8 cellular contexts compared by ENCODE assay signal in genomic region chr6:149317656-149318571, GRCh38. TPM values are rescaled to one million over a fixed set of nuclear protein-coding genes. Genes with fewer than 3 reads are reported as not detected.
A peak's percentile ranks its signal among the peaks of the same experiment; 100 is the strongest.
DNase-seq lines count a peak whose midpoint lies in the region; ATAC-seq, FAIRE-seq and TF ChIP-seq lines count a peak whose summit lies in the region.

TAB2 (plus strand) TSS chr6:149317712; CDS start chr6:149369998, 52,286 bp downstream.

- H3K9ac ChIP-seq in Karpas-422 (ENCODE audit: low read length) (peak within 1 kb of the TSS; percentile 90), HepG2 (ENCODE audit: insufficient read depth, low read depth, low read length) (peak within 1 kb of the TSS; percentile 92)

- peak within 1 kb of the TSS; percentile 89 for H3K4me3 Mint-ChIP-seq in central memory CD8-positive, alpha-beta T cell

- no peak for TF ChIP-seq EP300 in HepG2 (IDR thresholded peaks at IDR 0.05; ENCODE audit: low read depth in 2 of 2, low read length in 2 of 2)
- TF ChIP-seq EP300 in HepG2 (CRISPR knock-in tag; IDR thresholded peaks at IDR 0.05; ENCODE audit: borderline replicate concordance), result no peak

- H2AFZ ChIP-seq in Karpas-422 (ENCODE audit: low read length) (peak within 1 kb of the TSS; percentile 87), HepG2 (ENCODE audit: low read length) (peak within 1 kb of the TSS; percentile 46)

- DNase-seq in Caki2 (ENCODE audit: low read depth) (no peak), Karpas-422 (peak; percentile 72), HepG2 (ENCODE audit: low spot score) (no peak), cortex of kidney (lab: John Stamatoyannopoulos, UW) (no peak)
- DNase-seq in central memory CD8-positive, alpha-beta T cell (ENCODE audit: low spot score in 2 of 2), result peak; percentile 29 to 50
- peak; percentile 86 for DNase-seq in stimulated activated CD4-positive, alpha-beta T cell treated with anti-CD3 and anti-CD28 coated beads, Interleukin-2, amount 100 ng/mL, for 4 hours (ENCODE audit: low read depth)

- no TSS peak for BruUV-seq in HepG2 (replicated peaks; lab: Mats Ljungman, UMichigan)

- no peak for FAIRE-seq in HepG2 (lab: Jason Lieb, UNC)

- H3K9me3 Mint-ChIP-seq in central memory CD8-positive, alpha-beta T cell, result no peaks in the 10 kb centered on the region

- peaks cover 33% of the 10 kb centered on the region for H3K4me1 Mint-ChIP-seq in central memory CD8-positive, alpha-beta T cell

- H3K27ac ChIP-seq in Karpas-422 (ENCODE audit: low read length) (peak within 1 kb of the TSS; percentile 74), HepG2 (ENCODE audit: extremely low read length, insufficient read depth, low read length) (peak within 1 kb of the TSS; percentile 92)

- no peak for TF ChIP-seq RAD21 in HepG2 (CRISPR knock-in tag; IDR thresholded peaks at IDR 0.05)

- H3K4me1 ChIP-seq in Karpas-422 (ENCODE audit: low read length) (peaks cover 48% of the 10 kb centered on the region), HepG2 (ENCODE audit: insufficient read depth, low read length) (peaks cover 25% of the 10 kb centered on the region)

- H3K36me3 ChIP-seq in Karpas-422 (ENCODE audit: insufficient read depth, low read length), result no peaks in the 10 kb centered on the region
- H3K36me3 ChIP-seq in HepG2 (replicated peaks in 1 of 2; ENCODE audit: control insufficient read depth in 1 of 2, insufficient read depth in 2 of 2, low read length in 2 of 2), result no peaks in the 10 kb centered on the region

- peak; percentile 23 for ATAC-seq in GM21619 (IDR thresholded peaks at IDR 0.05; ENCODE audit: unreplicated experiment)
- peak; percentile 34 to 39 for ATAC-seq in activated CD4-positive, CD25-positive, alpha-beta regulatory T cell treated with anti-CD3 and anti-CD28 coated beads, Interleukin-2, amount 50 U/mL, for 24 hours
- peak; percentile 37 for ATAC-seq in central memory CD8-positive, alpha-beta T cell (replicated peaks; ENCODE audit: extremely low read depth, poor library complexity, severe bottlenecking)
- peak; percentile 67 for ATAC-seq in HepG2

- no peaks in the 10 kb centered on the region for H3K27me3 ChIP-seq in Karpas-422 (ENCODE audit: low read length)
- peaks cover 2 to 3% of the 10 kb centered on the region in 2 experiments; a peak in 2 of 5 replicates for H3K27me3 ChIP-seq in HepG2 (ENCODE audit: control insufficient read depth in 1 of 2, insufficient read depth in 2 of 2, low read length in 2 of 2)

- H3K9me3 ChIP-seq in Karpas-422 (ENCODE audit: low read length), result no peaks in the 10 kb centered on the region
- no peaks in the 10 kb centered on the region for H3K9me3 ChIP-seq in HepG2 (ENCODE audit: low read length)

- no peaks in the 10 kb centered on the region for H3K27me3 Mint-ChIP-seq in central memory CD8-positive, alpha-beta T cell

- 0 out of 2 replicates have a peak, but pooled peaks have one; percentile 11 for TF ChIP-seq CTCF in HepG2 (CRISPR knock-in tag; IDR thresholded peaks at IDR 0.05)

- WGBS in HepG2 (ENCODE audit: low lambda C conversion rate), result under 1% methylated on average over 24 of the region's 92 CpGs

- H3K27ac Mint-ChIP-seq in central memory CD8-positive, alpha-beta T cell (ENCODE audit: low read depth), result peak within 1 kb of the TSS; percentile 70

- TF ChIP-seq POLR2A in HepG2 (IDR thresholded peaks at IDR 0.05; ENCODE audit: insufficient read depth in 1 of 2, low read depth in 2 of 2, low read length in 2 of 2), result peak in 1 of 2 experiments; percentile 38; a peak in 2 of 4 replicates

- H4K20me1 ChIP-seq in Karpas-422 (ENCODE audit: insufficient read depth, low read depth, low read length), result peaks cover 43% of the 10 kb centered on the region
- peaks cover 41% of the 10 kb centered on the region for H4K20me1 ChIP-seq in HepG2 (ENCODE audit: insufficient read depth, low read length)

- in situ Hi-C loops in Caki2 (cut with HindIII; ENCODE audit: low pct_unique_long_range_greater_than_20kb, low sequenced_read_pairs) (no loop called here), HepG2 (cut with HindIII; ENCODE audit: extremely low pct_ligation_motif_present, low pct_unique_long_range_greater_than_20kb) (loop anchor here (10.0 kb wide), 1 partner anchor 283 kb away; no protein-coding TSS in a partner anchor)

- H3K4me3 ChIP-seq in Karpas-422 (ENCODE audit: low read length) (peak within 1 kb of the TSS; percentile 82), HepG2 (replicated peaks in 1 of 3; ENCODE audit: insufficient read depth in 1 of 3, low read depth in 2 of 3, low read length in 3 of 3) (peak within 1 kb of the TSS; percentile 97 to 99 (median 97))

- peaks cover 19% of the 10 kb centered on the region for H3K36me3 Mint-ChIP-seq in central memory CD8-positive, alpha-beta T cell (ENCODE audit: insufficient read depth)

- intact Hi-C loops in HepG2 (cut with micrococcal nuclease; ENCODE audit: unreplicated experiment), result loop anchor here (5.0 kb wide), 3 partner anchors 74 to 236 kb away; no protein-coding TSS in a partner anchor

- H3K79me2 ChIP-seq in Karpas-422 (ENCODE audit: low read length) (peaks cover 45% of the 10 kb centered on the region), HepG2 (ENCODE audit: insufficient read depth, low read length) (peaks cover 48% of the 10 kb centered on the region)

- H3K4me2 ChIP-seq in Karpas-422 (ENCODE audit: low read depth, low read length, poor library complexity, severe bottlenecking) (peak within 1 kb of the TSS; percentile 92), HepG2 (ENCODE audit: low read depth, low read length) (peak within 1 kb of the TSS; percentile 93)

- CTCF ChIA-PET in HepG2 (lab: Yijun Ruan, JAX; ENCODE audit: low intra/inter-chr PET ratio, low total read pairs), result no interaction called here

- POLR2A ChIA-PET in HepG2 (lab: Yijun Ruan, JAX), result interaction anchor here (0.6 to 1.4 kb wide), 6 partner anchors 9 to 243 kb away, joined by 3 to 4 read pairs (median 4); no protein-coding TSS in a partner anchor

- H3K9me2 ChIP-seq in Karpas-422 (replicated peaks; ENCODE audit: insufficient read depth, low read length), result no peaks in the 10 kb centered on the region

TF ChIP-seq in HepG2, 621 proteins besides CTCF, POLR2A, EP300 and RAD21 (continues in another document):
- TF ChIP-seq MTA1 (CRISPR knock-in tag; IDR thresholded peaks at IDR 0.05; ENCODE audit: borderline replicate concordance) (peak; percentile 60; the same call in 1 of the 2 replicates), SRY (CRISPR knock-in tag; IDR thresholded peaks at IDR 0.05) (0 out of 2 replicates have a peak, but pooled peaks have one; percentile 60), SKI (IDR thresholded peaks at IDR 0.05; ENCODE audit: partially characterized antibody) (peak; percentile 59), RBFOX2 (IDR thresholded peaks at IDR 0.05; ENCODE audit: low read depth, low read length) (peak; percentile 72), ELK4 (CRISPR knock-in tag; IDR thresholded peaks at IDR 0.05; ENCODE audit: borderline replicate concordance) (no peak), WIZ (CRISPR knock-in tag; IDR thresholded peaks at IDR 0.05) (peak; percentile 74; the same call in 1 of the 2 replicates), GMEB2 (CRISPR knock-in tag; IDR thresholded peaks at IDR 0.05; ENCODE audit: low read depth) (no peak), MED8 (CRISPR knock-in tag; IDR thresholded peaks at IDR 0.05; ENCODE audit: insufficient replicate concordance) (no peak)

RNA-seq across cellular contexts. Expression of gene TAB2, which starts in this region (rescaled TPM):
- 18.4 and 27.2 TPM in 2 replicates for total RNA-seq in Caki2 (2014; rRNA removed; shearing (Covaris generic); ENCODE audit: low replicate concordance)
- total RNA-seq in Karpas-422 (2014; rRNA removed; shearing (Covaris generic); ENCODE audit: low replicate concordance), result 8.3 and 23.4 TPM in 2 replicates
- total RNA-seq in HepG2 (2016; rRNA removed; fragmentation: Illumina TruSeq; extraction: Trizol), result 23.7 and 44.3 TPM in 2 replicates
- 8.4 and 8.9 TPM in 2 replicates for total RNA-seq in HepG2 (2016; cell fraction: cytosol; rRNA removed; fragmentation: Illumina TruSeq; extraction: Trizol; ENCODE audit: low read depth)
- 24.3 and 40.7 TPM in 2 replicates for total RNA-seq in HepG2 (2016; cell fraction: insoluble cytoplasmic fraction; rRNA removed; fragmentation: Illumina TruSeq; extraction: Trizol)
- 35.4 and 36.0 TPM in 2 replicates for total RNA-seq in HepG2 (2016; cell fraction: membrane; rRNA removed; fragmentation: Illumina TruSeq; extraction: Trizol)
- 30.5 and 36.6 TPM in 2 replicates for total RNA-seq in HepG2 (2016; cell fraction: nucleus; rRNA removed; fragmentation: Illumina TruSeq; extraction: Trizol)
- 38.1 and 50.2 TPM in 2 replicates for polyA plus RNA-seq in HepG2 (2011; rRNA removed)
- 21.0 and 33.3 TPM in 2 replicates for polyA plus RNA-seq in HepG2 (2011; cell fraction: cytosol; rRNA removed)
- polyA plus RNA-seq in HepG2 (2011; cell fraction: nucleus; rRNA removed), result 13.6 and 13.8 TPM in 2 replicates
- 39.0 and 39.2 TPM in 2 replicates for polyA plus RNA-seq in HepG2 (2012)
- 4.5 and 4.8 TPM in 2 replicates for polyA plus RNA-seq in HepG2 (2016; cell fraction: cytosol; fragmentation: Illumina TruSeq; extraction: Trizol; ENCODE audit: low read depth)
- polyA plus RNA-seq in HepG2 (2016; cell fraction: insoluble cytoplasmic fraction; fragmentation: Illumina TruSeq; extraction: Trizol; ENCODE audit: low read depth), result 64.7 and 68.7 TPM in 2 replicates
- 28.9 and 30.3 TPM in 2 replicates for polyA plus RNA-seq in HepG2 (2016; cell fraction: membrane; fragmentation: Illumina TruSeq; extraction: Trizol; ENCODE audit: low read depth)
- polyA plus RNA-seq in HepG2 (2016; cell fraction: nucleus; fragmentation: Illumina TruSeq; extraction: Trizol; ENCODE audit: insufficient read depth, low read depth), result 40.3 and 41.8 TPM in 2 replicates
- polyA minus RNA-seq in HepG2 (2011; rRNA and poly(A)+ RNA removed; ENCODE audit: low replicate concordance), result 29.3 and 44.7 TPM in 2 replicates
- 31.6 and 41.0 TPM in 2 replicates for polyA minus RNA-seq in HepG2 (2011; cell fraction: cytosol; rRNA and poly(A)+ RNA removed)
- 56.5 and 70.6 TPM in 2 replicates for polyA minus RNA-seq in HepG2 (2011; cell fraction: nucleus; rRNA and poly(A)+ RNA removed)

Comparison
In these comparisons a context has a peak if more than half of its experiments do, and no peak if none do; other contexts are left out.
1. DNase-seq: peak in Karpas-422 (single experiment), central memory CD8-positive, alpha-beta T cell (2 of 2) and stimulated activated CD4-positive, alpha-beta T cell treated with anti-CD3 and anti-CD28 coated beads, Interleukin-2, amount 100 ng/mL, for 4 hours (single experiment); none in Caki2 (single experiment), HepG2 (single experiment) and cortex of kidney (single experiment).
2. Peak in every context shown above with its lines, with median percentiles within 50 percentile points of each other: ATAC-seq.